2 cellular contexts compared by ENCODE assay signal in genomic region chr16:80752563-80752962, GRCh38.
TF ChIP-seq lines count a peak whose summit lies in the region.

No MANE protein-coding gene starts in this region.

TF ChIP-seq in GM12878, 131 proteins besides CTCF, POLR2A, EP300 and RAD21:
- TF ChIP-seq JUNB (IDR thresholded peaks at IDR 0.05) (0 out of 2 replicates have a peak, but pooled peaks have one; percentile 12), ETV6 (conservative IDR thresholded peaks at IDR 0.05 in 1 of 2, IDR thresholded peaks at IDR 0.05 in 1 of 2; ENCODE audit: borderline replicate concordance in 1 of 2, low read depth in 1 of 2) (no peak), CREB1 (IDR thresholded peaks at IDR 0.05; ENCODE audit: low read depth) (peak; percentile 61; the same call in 1 of the 2 replicates), CREM (IDR thresholded peaks at IDR 0.05; ENCODE audit: low read depth) (peak; percentile 68), HSF1 (IDR thresholded peaks at IDR 0.05; ENCODE audit: low read depth, low read length) (no peak), ATF7 (IDR thresholded peaks at IDR 0.05; ENCODE audit: low read depth) (no peak), HDGF (IDR thresholded peaks at IDR 0.05) (no peak)

TF ChIP-seq in HepG2, 621 proteins besides CTCF, POLR2A, EP300 and RAD21:
- no peak for TF ChIP-seq ZNF724P (CRISPR knock-in tag; IDR thresholded peaks at IDR 0.05; ENCODE audit: borderline replicate concordance)
- no peak for TF ChIP-seq HMGXB4 (CRISPR knock-in tag; IDR thresholded peaks at IDR 0.05; ENCODE audit: borderline replicate concordance in 1 of 2, low read depth in 1 of 2)
- TF ChIP-seq ZNF629 (CRISPR knock-in tag; conservative IDR thresholded peaks at IDR 0.05) = no peak
- TF ChIP-seq ZBTB21 (CRISPR knock-in tag; IDR thresholded peaks at IDR 0.05) = 0 out of 2 replicates have a peak, but pooled peaks have one; percentile 49
- TF ChIP-seq TCF7 (IDR thresholded peaks at IDR 0.05; ENCODE audit: low read depth) = no peak
- no peak for TF ChIP-seq NFKBIZ (CRISPR knock-in tag; IDR thresholded peaks at IDR 0.05)
- TF ChIP-seq ZNF570 (CRISPR knock-in tag; IDR thresholded peaks at IDR 0.05; ENCODE audit: borderline replicate concordance) = no peak
- TF ChIP-seq CREB1 (IDR thresholded peaks at IDR 0.05) = peak; percentile 32; the same call in 1 of the 2 replicates
- TF ChIP-seq CREB1 (CRISPR knock-in tag; IDR thresholded peaks at IDR 0.05) = no peak
- TF ChIP-seq FUBP1 (CRISPR knock-in tag; IDR thresholded peaks at IDR 0.05; ENCODE audit: borderline replicate concordance) = no peak
- TF ChIP-seq AHR (CRISPR knock-in tag; IDR thresholded peaks at IDR 0.05) = no peak
- no peak for TF ChIP-seq ZNF841 (CRISPR knock-in tag; IDR thresholded peaks at IDR 0.05; ENCODE audit: borderline replicate concordance)
- TF ChIP-seq ZNF639 (CRISPR knock-in tag; conservative IDR thresholded peaks at IDR 0.05) = no peak
